In the genomic region with DNA sequence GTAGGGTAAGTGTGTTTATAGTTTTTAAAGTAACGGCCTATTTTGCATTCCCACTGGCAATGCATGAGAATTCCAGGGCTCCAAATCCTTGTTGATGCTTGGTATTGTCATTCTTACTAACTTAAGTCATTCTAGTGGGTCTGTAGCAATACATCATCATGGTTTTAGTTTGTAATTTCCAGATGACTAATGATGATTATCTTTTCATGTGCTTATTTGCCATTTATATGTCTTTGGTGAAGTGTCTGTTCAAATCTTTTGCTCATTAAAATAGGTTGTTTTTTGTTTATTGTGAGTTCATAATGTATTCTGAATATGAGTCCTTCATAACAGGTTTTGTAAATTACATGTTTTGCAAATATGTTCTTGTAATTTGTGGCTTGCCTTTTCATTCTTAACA, we compare ENCODE assay signal across 12 cellular contexts. TPM values are rescaled to one million over a fixed set of nuclear protein-coding genes. Genes with fewer than 3 reads are reported as not detected.
DNase-seq lines count a peak whose midpoint lies in the region; TF ChIP-seq lines count a peak whose summit lies in the region.
"Had no signal": no experiment of that assay in that cellular context is flagged by ENCODE, and none has a peak within 500 bp of the region (broad histone marks: within the 10 kb centered on the region; RNA-seq: fewer than 3 reads in every experiment).

No MANE protein-coding gene starts in this region.

- no peak for TF ChIP-seq POLR2A in stomach (IDR thresholded peaks at IDR 0.05)

- CTCF ChIA-PET in HEK293 (lab: Yijun Ruan, JAX): interaction anchor here (1.4 kb wide), 1 partner anchor 91 kb away, joined by 4 read pairs; no protein-coding TSS in a partner anchor

- 62 to 75% (median 65%) methylated on average over 1 of the region's 1 CpG for WGBS in stomach, 5 donors

- no peaks in the 10 kb centered on the region for H3K27me3 ChIP-seq in stomach
- H3K27me3 ChIP-seq: colonic mucosa had no signal

- H3K4me3 ChIP-seq in HEK293 (ENCODE audit: low read depth, low read length) (no peak overlapping the region; the same call in 1 of the 2 replicates), stomach (no peak overlapping the region)
- H3K4me3 ChIP-seq: colonic mucosa had no signal

- no peaks in the 10 kb centered on the region for H3K36me3 ChIP-seq in HEK293 (ENCODE audit: control insufficient read depth in 2 of 2, insufficient read depth in 1 of 2, low read length in 2 of 2)
- no peaks in the 10 kb centered on the region for H3K36me3 ChIP-seq in stomach
- H3K36me3 ChIP-seq: colonic mucosa had no signal

- H3K27ac ChIP-seq in HEK293 (ENCODE audit: extremely low read depth, low read depth, low read length): no peak overlapping the region
- peak overlapping the region in 4 of 5 donors; percentile 0 to 63 (median 14) for H3K27ac ChIP-seq in stomach
- H3K27ac ChIP-seq: colonic mucosa had no signal

- H3K9me3 ChIP-seq in HEK293 (ENCODE audit: control insufficient read depth, insufficient read depth, low read depth, low read length) (no peaks in the 10 kb centered on the region), stomach (no peaks in the 10 kb centered on the region)
- H3K9me3 ChIP-seq: colonic mucosa had no signal

- H3K4me1 ChIP-seq in HEK293 (ENCODE audit: control insufficient read depth, insufficient read depth, low read length): peaks cover 57% of the 10 kb centered on the region
- peaks cover 38 to 96% (median 74%) of the 10 kb centered on the region in 4 donors for H3K4me1 ChIP-seq in stomach

- intact Hi-C loops in stomach (cut with DNase I; ENCODE audit: low total_unique reads): no loop called here

- DNase-seq in amniotic epithelial cell (ENCODE audit: low read depth) (peak; percentile 86), glomerular visceral epithelial cell (ENCODE audit: extremely low spot score) (peak; percentile 63), stomach (no peak), NCI-H1105 (lab: John Stamatoyannopoulos, UW) (no peak), NCI-H146 (lab: John Stamatoyannopoulos, UW) (no peak)
- DNase-seq in activated CD4-positive, CD25-positive, alpha-beta regulatory T cell (lab: John Stamatoyannopoulos, UW): no peak
- DNase-seq in activated CD4-positive, alpha-beta T cell treated with anti-CD3 and anti-CD28 coated beads, Interleukin-2, amount 50 U/mL, for 1 hour: no peak
- DNase-seq: colonic mucosa; left ventricle myocardium superior; NCI-H187; stimulated activated CD4-positive, alpha-beta T cell treated with anti-CD3 and anti-CD28 coated beads, Interleukin-12 subunit alpha, Interleukin-12 subunit beta, amount 100 ng/mL, for 4 hours had no signal

- no peak for TF ChIP-seq EP300 in stomach (IDR thresholded peaks at IDR 0.05)

- POLR2A ChIA-PET in HEK293 (lab: Yijun Ruan, JAX): interaction anchor here (0.7 to 1.0 kb wide), 2 partner anchors 10 to 60 kb away, joined by 4 read pairs; no protein-coding TSS in a partner anchor

- TF ChIP-seq CTCF in HEK293 (tag by site-specific recombination; IDR thresholded peaks at IDR 0.05): no peak
- TF ChIP-seq CTCF in stomach (IDR thresholded peaks at IDR 0.05): no peak

TF ChIP-seq in HEK293, 187 proteins besides CTCF, POLR2A, EP300 and RAD21 (continues in another document):
- TF ChIP-seq, protein P1, sequence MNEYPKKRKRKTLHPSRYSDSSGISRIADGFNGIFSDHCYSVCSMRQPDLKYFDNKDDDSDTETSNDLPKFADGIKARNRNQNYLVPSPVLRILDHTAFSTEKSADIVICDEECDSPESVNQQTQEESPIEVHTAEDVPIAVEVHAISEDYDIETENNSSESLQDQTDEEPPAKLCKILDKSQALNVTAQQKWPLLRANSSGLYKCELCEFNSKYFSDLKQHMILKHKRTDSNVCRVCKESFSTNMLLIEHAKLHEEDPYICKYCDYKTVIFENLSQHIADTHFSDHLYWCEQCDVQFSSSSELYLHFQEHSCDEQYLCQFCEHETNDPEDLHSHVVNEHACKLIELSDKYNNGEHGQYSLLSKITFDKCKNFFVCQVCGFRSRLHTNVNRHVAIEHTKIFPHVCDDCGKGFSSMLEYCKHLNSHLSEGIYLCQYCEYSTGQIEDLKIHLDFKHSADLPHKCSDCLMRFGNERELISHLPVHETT (tag by site-specific recombination; IDR thresholded peaks at IDR 0.05): peak; percentile 63; the same call in 1 of the 2 replicates
- TF ChIP-seq, protein P2, sequence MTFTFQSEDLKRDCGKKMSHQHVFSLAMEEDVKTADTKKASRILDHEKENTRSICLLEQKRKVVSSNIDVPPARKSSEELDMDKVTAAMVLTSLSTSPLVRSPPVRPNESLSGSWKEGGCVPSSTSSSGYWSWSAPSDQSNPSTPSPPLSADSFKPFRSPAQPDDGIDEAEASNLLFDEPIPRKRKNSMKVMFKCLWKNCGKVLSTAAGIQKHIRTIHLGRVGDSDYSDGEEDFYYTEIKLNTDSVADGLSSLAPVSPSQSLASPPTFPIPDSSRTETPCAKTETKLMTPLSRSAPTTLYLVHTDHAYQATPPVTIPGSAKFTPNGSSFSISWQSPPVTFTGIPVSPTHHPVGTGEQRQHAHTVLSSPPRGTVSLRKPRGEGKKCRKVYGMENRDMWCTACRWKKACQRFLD (tag by site-specific recombination; IDR thresholded peaks at IDR 0.05): no peak
- TF ChIP-seq ZNF629 (tag by site-specific recombination; IDR thresholded peaks at IDR 0.05) (peak; percentile 91), ZEB2 (tag by site-specific recombination; IDR thresholded peaks at IDR 0.05) (peak; percentile 91), ZSCAN23 (tag by site-specific recombination; IDR thresholded peaks at IDR 0.05) (0 out of 2 replicates have a peak, but pooled peaks have one; percentile 70), ZFP69B (tag by site-specific recombination; IDR thresholded peaks at IDR 0.05) (peak; percentile 23; the same call in 1 of the 2 replicates)
- TF ChIP-seq, protein P3, sequence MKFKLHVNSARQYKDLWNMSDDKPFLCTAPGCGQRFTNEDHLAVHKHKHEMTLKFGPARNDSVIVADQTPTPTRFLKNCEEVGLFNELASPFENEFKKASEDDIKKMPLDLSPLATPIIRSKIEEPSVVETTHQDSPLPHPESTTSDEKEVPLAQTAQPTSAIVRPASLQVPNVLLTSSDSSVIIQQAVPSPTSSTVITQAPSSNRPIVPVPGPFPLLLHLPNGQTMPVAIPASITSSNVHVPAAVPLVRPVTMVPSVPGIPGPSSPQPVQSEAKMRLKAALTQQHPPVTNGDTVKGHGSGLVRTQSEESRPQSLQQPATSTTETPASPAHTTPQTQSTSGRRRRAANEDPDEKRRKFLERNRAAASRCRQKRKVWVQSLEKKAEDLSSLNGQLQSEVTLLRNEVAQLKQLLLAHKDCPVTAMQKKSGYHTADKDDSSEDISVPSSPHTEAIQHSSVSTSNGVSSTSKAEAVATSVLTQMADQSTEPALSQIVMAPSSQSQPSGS (tag by site-specific recombination; IDR thresholded peaks at IDR 0.05; ENCODE audit: low read depth): 0 out of 2 replicates have a peak, but pooled peaks have one; percentile 35
- TF ChIP-seq, protein P4, sequence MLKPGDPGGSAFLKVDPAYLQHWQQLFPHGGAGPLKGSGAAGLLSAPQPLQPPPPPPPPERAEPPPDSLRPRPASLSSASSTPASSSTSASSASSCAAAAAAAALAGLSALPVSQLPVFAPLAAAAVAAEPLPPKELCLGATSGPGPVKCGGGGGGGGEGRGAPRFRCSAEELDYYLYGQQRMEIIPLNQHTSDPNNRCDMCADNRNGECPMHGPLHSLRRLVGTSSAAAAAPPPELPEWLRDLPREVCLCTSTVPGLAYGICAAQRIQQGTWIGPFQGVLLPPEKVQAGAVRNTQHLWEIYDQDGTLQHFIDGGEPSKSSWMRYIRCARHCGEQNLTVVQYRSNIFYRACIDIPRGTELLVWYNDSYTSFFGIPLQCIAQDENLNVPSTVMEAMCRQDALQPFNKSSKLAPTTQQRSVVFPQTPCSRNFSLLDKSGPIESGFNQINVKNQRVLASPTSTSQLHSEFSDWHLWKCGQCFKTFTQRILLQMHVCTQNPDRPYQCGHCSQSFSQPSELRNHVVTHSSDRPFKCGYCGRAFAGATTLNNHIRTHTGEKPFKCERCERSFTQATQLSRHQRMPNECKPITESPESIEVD (tag by site-specific recombination; IDR thresholded peaks at IDR 0.05): peak; percentile 84
- TF ChIP-seq, protein P5, sequence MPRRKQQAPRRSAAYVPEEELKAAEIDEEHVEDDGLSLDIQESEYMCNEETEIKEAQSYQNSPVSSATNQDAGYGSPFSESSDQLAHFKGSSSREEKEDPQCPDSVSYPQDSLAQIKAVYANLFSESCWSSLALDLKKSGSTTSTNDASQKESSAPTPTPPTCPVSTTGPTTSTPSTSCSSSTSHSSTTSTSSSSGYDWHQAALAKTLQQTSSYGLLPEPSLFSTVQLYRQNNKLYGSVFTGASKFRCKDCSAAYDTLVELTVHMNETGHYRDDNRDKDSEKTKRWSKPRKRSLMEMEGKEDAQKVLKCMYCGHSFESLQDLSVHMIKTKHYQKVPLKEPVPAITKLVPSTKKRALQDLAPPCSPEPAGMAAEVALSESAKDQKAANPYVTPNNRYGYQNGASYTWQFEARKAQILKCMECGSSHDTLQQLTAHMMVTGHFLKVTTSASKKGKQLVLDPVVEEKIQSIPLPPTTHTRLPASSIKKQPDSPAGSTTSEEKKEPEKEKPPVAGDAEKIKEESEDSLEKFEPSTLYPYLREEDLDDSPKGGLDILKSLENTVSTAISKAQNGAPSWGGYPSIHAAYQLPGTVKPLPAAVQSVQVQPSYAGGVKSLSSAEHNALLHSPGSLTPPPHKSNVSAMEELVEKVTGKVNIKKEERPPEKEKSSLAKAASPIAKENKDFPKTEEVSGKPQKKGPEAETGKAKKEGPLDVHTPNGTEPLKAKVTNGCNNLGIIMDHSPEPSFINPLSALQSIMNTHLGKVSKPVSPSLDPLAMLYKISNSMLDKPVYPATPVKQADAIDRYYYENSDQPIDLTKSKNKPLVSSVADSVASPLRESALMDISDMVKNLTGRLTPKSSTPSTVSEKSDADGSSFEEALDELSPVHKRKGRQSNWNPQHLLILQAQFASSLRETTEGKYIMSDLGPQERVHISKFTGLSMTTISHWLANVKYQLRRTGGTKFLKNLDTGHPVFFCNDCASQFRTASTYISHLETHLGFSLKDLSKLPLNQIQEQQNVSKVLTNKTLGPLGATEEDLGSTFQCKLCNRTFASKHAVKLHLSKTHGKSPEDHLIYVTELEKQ (tag by site-specific recombination; IDR thresholded peaks at IDR 0.05; ENCODE audit: borderline replicate concordance): peak; percentile 60; the same call in 1 of the 2 replicates
- TF ChIP-seq, protein P6, sequence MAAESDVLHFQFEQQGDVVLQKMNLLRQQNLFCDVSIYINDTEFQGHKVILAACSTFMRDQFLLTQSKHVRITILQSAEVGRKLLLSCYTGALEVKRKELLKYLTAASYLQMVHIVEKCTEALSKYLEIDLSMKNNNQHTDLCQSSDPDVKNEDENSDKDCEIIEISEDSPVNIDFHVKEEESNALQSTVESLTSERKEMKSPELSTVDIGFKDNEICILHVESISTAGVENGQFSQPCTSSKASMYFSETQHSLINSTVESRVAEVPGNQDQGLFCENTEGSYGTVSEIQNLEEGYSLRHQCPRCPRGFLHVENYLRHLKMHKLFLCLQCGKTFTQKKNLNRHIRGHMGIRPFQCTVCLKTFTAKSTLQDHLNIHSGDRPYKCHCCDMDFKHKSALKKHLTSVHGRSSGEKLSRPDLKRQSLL (tag by site-specific recombination; IDR thresholded peaks at IDR 0.05): no peak

RNA-seq across cellular contexts. Expression of a gene that starts 31.2 kb away (rescaled TPM):
- 100 to 1,000 TPM in 1 of 5 donors, 10 to 100 TPM in 4; 39.8 to 120 (median 78.2) TPM for total RNA-seq in stomach
- polyA plus RNA-seq in stomach: 10 to 100 TPM in 2 of 3 donors, 1 to 10 TPM in 1; 7.3 to 13.3 (median 12.8) TPM

Comparison
In these comparisons a context has a peak if more than half of its experiments do, and no peak if none do; other contexts are left out.
1. DNase-seq: peak in amniotic epithelial cell (single experiment) and glomerular visceral epithelial cell (single experiment); none in stomach (single experiment), NCI-H1105 (single experiment), NCI-H146 (single experiment), activated CD4-positive, CD25-positive, alpha-beta regulatory T cell (0 of 4) and activated CD4-positive, alpha-beta T cell treated with anti-CD3 and anti-CD28 coated beads, Interleukin-2, amount 50 U/mL, for 1 hour (single experiment).